Comparison of ENCODE assay signal across 1 cellular context in genomic region chr10:110426294-110427153, GRCh38.
TF ChIP-seq lines count a peak whose summit lies in the region.

No MANE protein-coding gene starts in this region.

TF ChIP-seq in K562, 482 proteins besides CTCF, POLR2A, EP300 and RAD21 (continued from another document and continues in another):
- TF ChIP-seq MGA (IDR thresholded peaks at IDR 0.05): 0 out of 2 replicates have a peak, but pooled peaks have one; percentile 3
- TF ChIP-seq NR2C2 (CRISPR knock-in tag; IDR thresholded peaks at IDR 0.05): no peak
- TF ChIP-seq NR2C2 (tag; IDR thresholded peaks at IDR 0.05): peak; percentile 50
- peak; percentile 38; the same call in 1 of the 2 replicates for TF ChIP-seq HMBOX1 (IDR thresholded peaks at IDR 0.05)
- no peak for TF ChIP-seq ZNF280A (IDR thresholded peaks at IDR 0.05; ENCODE audit: low read depth, partially characterized antibody)
- no peak for TF ChIP-seq ZFP30 (CRISPR knock-in tag; IDR thresholded peaks at IDR 0.05; ENCODE audit: borderline replicate concordance)
- no peak for TF ChIP-seq STAG1 (CRISPR knock-in tag; IDR thresholded peaks at IDR 0.05; ENCODE audit: borderline replicate concordance)
- no peak for TF ChIP-seq DDX20 (tag; IDR thresholded peaks at IDR 0.05; ENCODE audit: low read depth)
- no peak for TF ChIP-seq TRIM24 (IDR thresholded peaks at IDR 0.05)
- no peak for TF ChIP-seq MTA3 (IDR thresholded peaks at IDR 0.05; ENCODE audit: borderline replicate concordance)
- TF ChIP-seq NCOR1 (IDR thresholded peaks at IDR 0.05): 0 out of 2 replicates have a peak, but pooled peaks have one; percentile 21
- TF ChIP-seq TAL1 (IDR thresholded peaks at IDR 0.05): peak; percentile 66
- TF ChIP-seq CBX5 (IDR thresholded peaks at IDR 0.05; ENCODE audit: borderline replicate concordance, low read depth): no peak
- TF ChIP-seq EHMT2 (IDR thresholded peaks at IDR 0.05): no peak
- peak; percentile 63 for TF ChIP-seq ESRRA (IDR thresholded peaks at IDR 0.05; ENCODE audit: borderline replicate concordance, low read depth)
- peak; percentile 53 for TF ChIP-seq CBFA2T2 (conservative IDR thresholded peaks at IDR 0.05)
- no peak for TF ChIP-seq POLR3G (IDR thresholded peaks at IDR 0.05; ENCODE audit: extremely low read depth, insufficient read length, insufficient replicate concordance)
- TF ChIP-seq RFX5 (IDR thresholded peaks at IDR 0.05; ENCODE audit: low read depth, low read length): no peak
- TF ChIP-seq EGR1 (conservative IDR thresholded peaks at IDR 0.05): peak; percentile 63
- TF ChIP-seq KDM1A (IDR thresholded peaks at IDR 0.05): peak; percentile 81
- peak; percentile 53; the same call in 1 of the 2 replicates for TF ChIP-seq TEAD4 (IDR thresholded peaks at IDR 0.05; ENCODE audit: low read length)
- no peak for TF ChIP-seq TEAD4 (CRISPR knock-in tag; IDR thresholded peaks at IDR 0.05; ENCODE audit: borderline replicate concordance)
- no peak for TF ChIP-seq E2F8 (IDR thresholded peaks at IDR 0.05; ENCODE audit: low read depth, partially characterized antibody)
- peak; percentile 80 to 93; a peak in 3 of 4 replicates for TF ChIP-seq FOXA3 (CRISPR knock-in tag; conservative IDR thresholded peaks at IDR 0.05 in 1 of 2, IDR thresholded peaks at IDR 0.05 in 1 of 2)
- peak; percentile 73; the same call in 1 of the 2 replicates for TF ChIP-seq SMARCE1 (IDR thresholded peaks at IDR 0.05)
- TF ChIP-seq HDAC6 (IDR thresholded peaks at IDR 0.05; ENCODE audit: low read depth, low read length): no peak
- peak; percentile 8; the same call in 1 of the 2 replicates for TF ChIP-seq FOSL1 (tag; conservative IDR thresholded peaks at IDR 0.05)
- TF ChIP-seq ARID1B (IDR thresholded peaks at IDR 0.05): peak; percentile 72
- 0 out of 2 replicates have a peak, but pooled peaks have one; percentile 21 for TF ChIP-seq ZNF384 (IDR thresholded peaks at IDR 0.05; ENCODE audit: low read depth, low read length)
- no peak for TF ChIP-seq ZBTB2 (IDR thresholded peaks at IDR 0.05)
- TF ChIP-seq ZNF197 (CRISPR knock-in tag; IDR thresholded peaks at IDR 0.05; ENCODE audit: low read depth): no peak
- peak; percentile 46 for TF ChIP-seq TCF3 (CRISPR knock-in tag; IDR thresholded peaks at IDR 0.05)
- no peak for TF ChIP-seq ZNF512 (tag; IDR thresholded peaks at IDR 0.05)
- peak in 1 of 2 experiments; percentile 56; a peak in 1 of 4 replicates for TF ChIP-seq HDAC1 (IDR thresholded peaks at IDR 0.05)
- peak; percentile 97 for TF ChIP-seq FOXA1 (IDR thresholded peaks at IDR 0.05; ENCODE audit: borderline replicate concordance)
- TF ChIP-seq ZFX (CRISPR knock-in tag; IDR thresholded peaks at IDR 0.05): peak; percentile 37; the same call in 1 of the 2 replicates
- TF ChIP-seq RCOR1 (IDR thresholded peaks at IDR 0.05; ENCODE audit: borderline replicate concordance in 1 of 2, low read depth in 2 of 2, low read length in 2 of 2): peak in 1 of 2 experiments; percentile 38; a peak in 1 of 4 replicates
- peak; percentile 70; the same call in 1 of the 2 replicates for TF ChIP-seq NCOA1 (IDR thresholded peaks at IDR 0.05; ENCODE audit: low read depth)
- no peak for TF ChIP-seq HLTF (IDR thresholded peaks at IDR 0.05)
- TF ChIP-seq HCFC1 (IDR thresholded peaks at IDR 0.05; ENCODE audit: low read depth, low read length): no peak
- TF ChIP-seq ZBTB49 (CRISPR knock-in tag; IDR thresholded peaks at IDR 0.05; ENCODE audit: borderline replicate concordance): no peak
